Comparison of ENCODE assay signal across 17 cellular contexts in genomic region chrX:330726-331144, GRCh38. TPM values are rescaled to one million over a fixed set of nuclear protein-coding genes. Genes with fewer than 3 reads are reported as not detected.
DNase-seq lines count a peak whose midpoint lies in the region; ATAC-seq, FAIRE-seq and TF ChIP-seq lines count a peak whose summit lies in the region.
"Had no signal": no experiment of that assay in that cellular context is flagged by ENCODE, and none has a peak within 500 bp of the region (broad histone marks: within the 10 kb centered on the region; RNA-seq: fewer than 3 reads in every experiment).

No MANE protein-coding gene starts in this region.

- H3K4me3 ChIP-seq in adipocyte (ENCODE audit: low read length) (no peak overlapping the region), kidney (ENCODE audit: low read length in 2 of 2) (no peak overlapping the region), skeletal muscle tissue (ENCODE audit: low read length in 3 of 3) (peak overlapping the region in 2 of 3 donors; percentile 52 to 63)

- TF ChIP-seq CTCF in kidney (IDR thresholded peaks at IDR 0.05; ENCODE audit: borderline replicate concordance, extremely low read depth, insufficient read depth) = no peak

- no peak overlapping the region for H3K27ac ChIP-seq in kidney (ENCODE audit: low read depth in 2 of 2, low read length in 2 of 2)
- no peak overlapping the region for H3K27ac ChIP-seq in skeletal muscle tissue (ENCODE audit: low read depth, low read length)
- H3K27ac ChIP-seq: ascending aorta, gastroesophageal sphincter had no signal

- H3K27me3 ChIP-seq in adipocyte (replicated peaks; ENCODE audit: control insufficient read depth, insufficient read depth, low read length) (no peaks in the 10 kb centered on the region), skeletal muscle tissue (ENCODE audit: control insufficient read depth in 3 of 3, insufficient read depth in 3 of 3, low read length in 3 of 3) (peaks cover 10 to 17% (median 12%) of the 10 kb centered on the region in 3 donors)

- FAIRE-seq in kidney (lab: Jason Lieb, UNC) = no peak
- FAIRE-seq: A204.1, colon, small intestine had no signal

- intact Hi-C loops in kidney (cut with DNase I) = no loop called here

- no peaks in the 10 kb centered on the region for H3K9me3 ChIP-seq in adipocyte (ENCODE audit: control insufficient read depth, low read length)
- no peaks in the 10 kb centered on the region for H3K9me3 ChIP-seq in kidney (ENCODE audit: control insufficient read depth in 1 of 2, low read length in 2 of 2)
- no peaks in the 10 kb centered on the region for H3K9me3 ChIP-seq in skeletal muscle tissue (ENCODE audit: control insufficient read depth in 3 of 3, low read length in 3 of 3)
- H3K9me3 ChIP-seq: ascending aorta, gastroesophageal sphincter had no signal

- H3K4me1 ChIP-seq in adipocyte (ENCODE audit: control insufficient read depth, insufficient read depth, low read length) (peaks cover 10% of the 10 kb centered on the region), kidney (ENCODE audit: control insufficient read depth in 1 of 2, insufficient read depth in 1 of 2, low read depth in 1 of 2, low read length in 2 of 2) (peaks cover 0 to 5% of the 10 kb centered on the region in 2 donors), skeletal muscle tissue (ENCODE audit: control insufficient read depth in 3 of 3, insufficient read depth in 3 of 3, low read length in 3 of 3) (peaks cover 7 to 12% (median 8%) of the 10 kb centered on the region in 3 donors)
- H3K4me1 ChIP-seq: ascending aorta had no signal

- ATAC-seq in HG02973 (IDR thresholded peaks at IDR 0.05; ENCODE audit: unreplicated experiment) (no peak), HG03135 (IDR thresholded peaks at IDR 0.05; ENCODE audit: unreplicated experiment) (no peak)
- ATAC-seq: gastroesophageal sphincter had no signal

- H3K36me3 ChIP-seq in adipocyte (ENCODE audit: control insufficient read depth, insufficient read depth, low read length, severe bottlenecking) (no peaks in the 10 kb centered on the region), kidney (ENCODE audit: control insufficient read depth in 1 of 2, insufficient read depth in 2 of 2, low read length in 2 of 2) (no peaks in the 10 kb centered on the region), skeletal muscle tissue (ENCODE audit: control insufficient read depth in 3 of 3, insufficient read depth in 3 of 3, low read length in 3 of 3) (peaks cover 11 to 23% (median 16%) of the 10 kb centered on the region in 3 donors)

- H3K9ac ChIP-seq in adipocyte (ENCODE audit: low read length) (peak overlapping the region; percentile 42), kidney (ENCODE audit: low read length in 2 of 2) (no peak overlapping the region), skeletal muscle tissue (ENCODE audit: low read depth in 1 of 3, low read length in 3 of 3) (peak overlapping the region in 2 of 3 donors; percentile 14 to 74)

- DNase-seq in activated CD8-positive, alpha-beta memory T cell treated with anti-CD3 and anti-CD28 coated beads, Interleukin-2, amount 50 U/mL, for 4 hours = peak; percentile 11
- no peak for DNase-seq in activated CD8-positive, alpha-beta memory T cell treated with anti-CD3 and anti-CD28 coated beads for 24 hours
- DNase-seq in adipocyte (ENCODE audit: low read depth) (no peak), kidney (peak; percentile 77), NCI-H1930 (lab: John Stamatoyannopoulos, UW) (no peak)
- DNase-seq: activated CD8-positive, alpha-beta T cell treated with anti-CD3 and anti-CD28 coated beads, Interleukin-2, amount 10 ng/mL, durations not matched to agents 7 days and 5 days; CD4-positive, alpha-beta memory T cell; NCI-H774; occipital lobe; small intestine had no signal

RNA-seq across cellular contexts. Expression of gene GTPBP6, which starts 12.1 kb away (rescaled TPM):
- total RNA-seq in kidney (50.1 TPM), skeletal muscle tissue (30.8 TPM)
- polyA plus RNA-seq in kidney (ENCODE audit: insufficient read depth, low read depth, low replicate concordance) = 61.9 TPM

RNA-seq across cellular contexts. Expression of gene PLCXD1, which starts 49.6 kb away (rescaled TPM):
- total RNA-seq in kidney (11.0 TPM), skeletal muscle tissue (5.2 TPM)
- polyA plus RNA-seq in kidney (ENCODE audit: insufficient read depth, low read depth, low replicate concordance) = 4.9 TPM

RNA-seq across cellular contexts. Expression of gene PPP2R3B, which starts 56.0 kb away (rescaled TPM):
- total RNA-seq in kidney = 14.4 TPM
- polyA plus RNA-seq in kidney (ENCODE audit: insufficient read depth, low read depth, low replicate concordance) = 14.1 TPM
- 172 TPM for total RNA-seq in skeletal muscle tissue

Comparison
In these comparisons a context has a peak if more than half of its experiments do, and no peak if none do; other contexts are left out.
1. DNase-seq: peak in activated CD8-positive, alpha-beta memory T cell treated with anti-CD3 and anti-CD28 coated beads, Interleukin-2, amount 50 U/mL, for 4 hours (single experiment) and kidney (single experiment); none in activated CD8-positive, alpha-beta memory T cell treated with anti-CD3 and anti-CD28 coated beads for 24 hours (single experiment), adipocyte (single experiment) and NCI-H1930 (0 of 2).
2. H3K4me3 ChIP-seq: peak in skeletal muscle tissue (2 of 3); none in adipocyte (single experiment) and kidney (0 of 2).
3. H3K9ac ChIP-seq: peak in adipocyte (single experiment) and skeletal muscle tissue (2 of 3); none in kidney (0 of 2).
4. RNA of gene PPP2R3B, which starts 56.0 kb away (total RNA-seq): 172 TPM in skeletal muscle tissue (single experiment); 14.4 TPM in kidney (single experiment); every median in the first group is over 10 times any median in the second.